ENCODE assay signal across 16 cellular contexts in genomic region chr5:80963521-80963895, GRCh38. TPM values are rescaled to one million over a fixed set of nuclear protein-coding genes. Genes with fewer than 3 reads are reported as not detected.
DNase-seq lines count a peak whose midpoint lies in the region; ATAC-seq and TF ChIP-seq lines count a peak whose summit lies in the region.
"Had no signal": no experiment of that assay in that cellular context is flagged by ENCODE, and none has a peak within 500 bp of the region (broad histone marks: within the 10 kb centered on the region; RNA-seq: fewer than 3 reads in every experiment).

No MANE protein-coding gene starts in this region.

- H3K9me3 ChIP-seq in heart left ventricle (no peaks in the 10 kb centered on the region), Karpas-422 (ENCODE audit: low read length) (no peaks in the 10 kb centered on the region), thoracic aorta (no peaks in the 10 kb centered on the region), neuronal stem cell (replicated peaks in 1 of 2; ENCODE audit: control insufficient read depth in 2 of 2, insufficient read depth in 1 of 2, low read depth in 1 of 2, low read length in 2 of 2) (no peaks in the 10 kb centered on the region)
- H3K9me3 ChIP-seq in effector memory CD4-positive, alpha-beta T cell (ENCODE audit: control insufficient read depth, low read length) = no peaks in the 10 kb centered on the region
- H3K9me3 ChIP-seq: esophagus muscularis mucosa, neutrophil, spleen had no signal

- H2AFZ ChIP-seq in Karpas-422 (ENCODE audit: low read length) (peak overlapping the region; percentile 60; the same call in 1 of the 2 replicates), neuronal stem cell (ENCODE audit: low read length) (no peak overlapping the region)

- H3K27me3 ChIP-seq in heart left ventricle (peaks cover 0 to 40% (median 21%) of the 10 kb centered on the region in 9 donors), Karpas-422 (ENCODE audit: low read length) (no peaks in the 10 kb centered on the region), thoracic aorta (replicated peaks; ENCODE audit: insufficient read depth) (no peaks in the 10 kb centered on the region), neuronal stem cell (ENCODE audit: control insufficient read depth in 3 of 3, insufficient read depth in 3 of 3, low read depth in 1 of 3, low read length in 3 of 3) (peaks cover 14 to 75% (median 36%) of the 10 kb centered on the region in 3 experiments)
- H3K27me3 ChIP-seq in effector memory CD4-positive, alpha-beta T cell (replicated peaks; ENCODE audit: control insufficient read depth, insufficient read depth, low read length, poor library complexity, severe bottlenecking) = no peaks in the 10 kb centered on the region

- H2BK5ac ChIP-seq in neuronal stem cell (ENCODE audit: low read length) = no peak overlapping the region

- H3K4me3 ChIP-seq in heart left ventricle (peak overlapping the region in 9 of 12 donors; percentile 59 to 82 (median 70)), Karpas-422 (ENCODE audit: low read length) (peak overlapping the region; percentile 24), thoracic aorta (peak overlapping the region; percentile 32), neuronal stem cell (ENCODE audit: low read length in 2 of 2) (no peak overlapping the region)
- peak overlapping the region; percentile 6 for H3K4me3 ChIP-seq in effector memory CD4-positive, alpha-beta T cell (ENCODE audit: insufficient read depth, low read depth, low read length, poor library complexity, severe bottlenecking)
- H3K4me3 ChIP-seq: esophagus muscularis mucosa, lung had no signal

- H3K36me3 Mint-ChIP-seq in osteocyte (ENCODE audit: unreplicated experiment) = peaks cover 3% of the 10 kb centered on the region

- H2BK12ac ChIP-seq in neuronal stem cell (ENCODE audit: low read length) = no peak overlapping the region

- H3K36me3 ChIP-seq in heart left ventricle (no peaks in the 10 kb centered on the region), Karpas-422 (ENCODE audit: insufficient read depth, low read length) (no peaks in the 10 kb centered on the region; the same call in 1 of the 2 replicates), thoracic aorta (no peaks in the 10 kb centered on the region), neuronal stem cell (replicated peaks in 1 of 2; ENCODE audit: control insufficient read depth in 2 of 2, insufficient read depth in 2 of 2, low read length in 2 of 2) (no peaks in the 10 kb centered on the region)
- no peaks in the 10 kb centered on the region for H3K36me3 ChIP-seq in effector memory CD4-positive, alpha-beta T cell (ENCODE audit: control insufficient read depth, insufficient read depth, low read length)
- H3K36me3 ChIP-seq: esophagus muscularis mucosa, neutrophil, spleen had no signal

- TF ChIP-seq CTCF in heart left ventricle (IDR thresholded peaks at IDR 0.05) (no peak), thoracic aorta (IDR thresholded peaks at IDR 0.05) (no peak), osteocyte (IDR thresholded peaks at IDR 0.05) (no peak)

- H3K9me3 Mint-ChIP-seq in osteocyte (ENCODE audit: unreplicated experiment) = no peaks in the 10 kb centered on the region
- H3K9me3 Mint-ChIP-seq: activated naive CD4-positive, alpha-beta T cell treated with anti-CD3 and anti-CD28 coated beads for 36 hours had no signal

- ATAC-seq in heart left ventricle = no peak
- ATAC-seq in Right ventricle myocardium superior (ENCODE audit: poor library complexity) = no peak
- no peak for ATAC-seq in thoracic aorta (ENCODE audit: insufficient number of reproducible peaks, low FRiP score, low read depth)

- H3K27ac ChIP-seq in heart left ventricle = peak overlapping the region; percentile 13 to 94 (median 86)
- H3K27ac ChIP-seq in Karpas-422 (ENCODE audit: low read length) = peak overlapping the region; percentile 86
- no peak overlapping the region for H3K27ac ChIP-seq in effector memory CD4-positive, alpha-beta T cell (ENCODE audit: insufficient read depth, low read length, poor library complexity, severe bottlenecking)
- no peak overlapping the region for H3K27ac ChIP-seq in thoracic aorta
- no peak overlapping the region for H3K27ac ChIP-seq in neuronal stem cell (replicated peaks; ENCODE audit: low read length)
- H3K27ac ChIP-seq: neutrophil had no signal

- DNase-seq in heart left ventricle (no peak), Right ventricle myocardium superior (no peak), Karpas-422 (peak; percentile 58), thoracic aorta (ENCODE audit: low spot score) (no peak), osteocyte (ENCODE audit: extremely low spot score, unreplicated experiment) (no peak), neuronal stem cell (ENCODE audit: low spot score) (no peak)
- no peak for DNase-seq in effector memory CD4-positive, alpha-beta T cell
- no peak for DNase-seq in stimulated activated CD4-positive, alpha-beta T cell treated with anti-CD3 and anti-CD28 coated beads, Interleukin-1b, Interleukin-23, amount 100 ng/mL, for 48 hours
- DNase-seq: activated CD4-positive, alpha-beta T cell treated with anti-CD3 and anti-CD28 coated beads for 4 hours; activated naive CD4-positive, alpha-beta T cell treated with anti-CD3 and anti-CD28 coated beads for 36 hours; central memory CD4-positive, alpha-beta T cell; spleen; SW 1271 had no signal

- no peak overlapping the region for H3K4ac ChIP-seq in neuronal stem cell (ENCODE audit: low read length)

- H3K4me3 Mint-ChIP-seq in osteocyte (ENCODE audit: unreplicated experiment) = no peak overlapping the region

- no peak overlapping the region for H4K8ac ChIP-seq in neuronal stem cell (ENCODE audit: low read depth, low read length)

- no peak overlapping the region for H2BK120ac ChIP-seq in neuronal stem cell (ENCODE audit: low read depth, low read length)

- H3K23ac ChIP-seq in neuronal stem cell (ENCODE audit: low read depth, low read length, poor library complexity) = no peak overlapping the region

- intact Hi-C loops in heart left ventricle (cut with DNase I) (loop anchor here in 6 of 10 donors (5.0 to 10.0 kb wide), 10 partner anchors 44 to 221 kb away; no protein-coding TSS in a partner anchor), Right ventricle myocardium superior (cut with DNase I) (loop anchor here (10.0 kb wide), 1 partner anchor 101 kb away; no protein-coding TSS in a partner anchor)

- peaks cover 48% of the 10 kb centered on the region for H3K27me3 Mint-ChIP-seq in osteocyte (ENCODE audit: unreplicated experiment)

- TF ChIP-seq POLR2A in heart left ventricle (IDR thresholded peaks at IDR 0.05) = no peak

- H3K4me2 ChIP-seq in Karpas-422 (ENCODE audit: low read depth, low read length, poor library complexity, severe bottlenecking) = peak overlapping the region; percentile 62
- no peak overlapping the region for H3K4me2 ChIP-seq in neuronal stem cell (ENCODE audit: insufficient read depth, low read length, poor library complexity, severe bottlenecking)

- H4K91ac ChIP-seq in neuronal stem cell (ENCODE audit: low read depth, low read length, poor library complexity) = no peak overlapping the region

- no peak overlapping the region for H3K14ac ChIP-seq in neuronal stem cell (ENCODE audit: low read length)

- H3K4me1 Mint-ChIP-seq in osteocyte (ENCODE audit: unreplicated experiment) = peaks cover 21% of the 10 kb centered on the region

- no peak overlapping the region for H3K18ac ChIP-seq in neuronal stem cell (ENCODE audit: low read length)

- no peak overlapping the region for H3K27ac Mint-ChIP-seq in osteocyte (ENCODE audit: unreplicated experiment)
- H3K27ac Mint-ChIP-seq: activated naive CD4-positive, alpha-beta T cell treated with anti-CD3 and anti-CD28 coated beads for 36 hours had no signal

- H2BK15ac ChIP-seq in neuronal stem cell (ENCODE audit: low read length) = no peak overlapping the region

- no peak overlapping the region for H2AK5ac ChIP-seq in neuronal stem cell (ENCODE audit: low read depth, low read length)

- peak overlapping the region; percentile 53 for H3K9ac ChIP-seq in Karpas-422 (ENCODE audit: low read length)
- H3K9ac ChIP-seq in neuronal stem cell (ENCODE audit: low read depth, low read length, poor library complexity) = no peak overlapping the region

- H3K79me2 ChIP-seq in Karpas-422 (ENCODE audit: low read length) = peaks cover 34% of the 10 kb centered on the region

- 47 to 57% (median 48%) methylated on average over 2 of the region's 2 CpGs for WGBS in heart left ventricle, 4 donors
- no CpG with 5 or more reads among the region's 2 CpGs for WGBS in neuronal stem cell (ENCODE audit: extremely low coverage in 2 of 2, insufficient read length in 2 of 2, insufficient replicate concordance in 1 of 2), 2 donors

- H3K79me1 ChIP-seq in neuronal stem cell (ENCODE audit: low read depth, low read length) = no peaks in the 10 kb centered on the region

- H3K9me2 ChIP-seq in Karpas-422 (replicated peaks; ENCODE audit: insufficient read depth, low read length) = no peaks in the 10 kb centered on the region

- no peaks in the 10 kb centered on the region for H4K20me1 ChIP-seq in Karpas-422 (ENCODE audit: insufficient read depth, low read depth, low read length)

- H3K4me1 ChIP-seq in heart left ventricle = peaks cover 0 to 32% (median 8%) of the 10 kb centered on the region in 12 donors
- H3K4me1 ChIP-seq in Karpas-422 (ENCODE audit: low read length) = peaks cover 84% of the 10 kb centered on the region
- H3K4me1 ChIP-seq in effector memory CD4-positive, alpha-beta T cell (ENCODE audit: control insufficient read depth, insufficient read depth, low read length, poor library complexity, severe bottlenecking) = peaks cover 6% of the 10 kb centered on the region
- H3K4me1 ChIP-seq in thoracic aorta (ENCODE audit: control insufficient read depth in 1 of 2, low read depth in 2 of 2) = peaks cover 0 to 6% of the 10 kb centered on the region in 2 donors
- H3K4me1 ChIP-seq in neuronal stem cell (ENCODE audit: control insufficient read depth in 2 of 2, insufficient read depth in 1 of 2, low read depth in 1 of 2, low read length in 2 of 2) = peaks cover 5 to 6% of the 10 kb centered on the region in 2 donors

RNA-seq across cellular contexts. Expression of gene RASGRF2, which starts 3.3 kb away (rescaled TPM):
- 10 to 100 TPM in 1 of 9 donors, 1 to 10 TPM in 8; 5.5 to 16.6 (median 7.4) TPM for total RNA-seq in heart left ventricle
- 1 to 10 TPM; 3.6 to 3.9 TPM for polyA plus RNA-seq in heart left ventricle
- 6.4 TPM for total RNA-seq in Right ventricle myocardium superior
- total RNA-seq in Karpas-422 (2014; rRNA removed; shearing (Covaris generic); ENCODE audit: low replicate concordance) = 11.1 and 19.4 TPM in 2 replicates
- total RNA-seq in thoracic aorta = 10 to 100 TPM in 1 of 2 donors, 1 to 10 TPM in 1; 6.9 to 13.9 TPM
- total RNA-seq in osteocyte = 0.05 TPM in 2 replicates
- polyA plus RNA-seq in neuronal stem cell (2013, experiment 1 of 2) = 0.03 TPM
- 0.03 TPM for polyA plus RNA-seq in neuronal stem cell (2013, experiment 2 of 2)

Comparison
In these comparisons a context has a peak if more than half of its experiments do, and no peak if none do; other contexts are left out.
1. H3K27ac ChIP-seq: peak in heart left ventricle (12 of 12) and Karpas-422 (single experiment); none in effector memory CD4-positive, alpha-beta T cell (single experiment), thoracic aorta (0 of 2) and neuronal stem cell (single experiment).
2. H3K4me3 ChIP-seq: peak in heart left ventricle (9 of 12), Karpas-422 (single experiment), effector memory CD4-positive, alpha-beta T cell (single experiment) and thoracic aorta (single experiment); none in neuronal stem cell (0 of 2).